Comparison of ENCODE assay signal across 16 cellular contexts in genomic region chr11:34275486-34275885, GRCh38.
DNase-seq lines count a peak whose midpoint lies in the region; ATAC-seq and TF ChIP-seq lines count a peak whose summit lies in the region.
"Had no signal": no experiment of that assay in that cellular context is flagged by ENCODE, and none has a peak within 500 bp of the region (broad histone marks: within the 10 kb centered on the region; RNA-seq: fewer than 3 reads in every experiment).

No MANE protein-coding gene starts in this region.

- TF ChIP-seq RAD21 in SK-N-SH (IDR thresholded peaks at IDR 0.05; ENCODE audit: low read length): no peak

- in situ Hi-C loops in ACHN (cut with HindIII; ENCODE audit: low pct_ligation_motif_present, low pct_unique_long_range_greater_than_20kb, low sequenced_read_pairs): no loop called here

- peaks cover 21 to 42% of the 10 kb centered on the region in 2 experiments for H3K4me1 ChIP-seq in SK-N-SH (ENCODE audit: control insufficient read depth in 1 of 2, insufficient read depth in 2 of 2, low read depth in 1 of 2, low read length in 1 of 2)
- peaks cover 14% of the 10 kb centered on the region for H3K4me1 ChIP-seq in osteoblast (ENCODE audit: insufficient read depth, low read length)

- peak overlapping the region; percentile 40 for H3K4me2 ChIP-seq in SK-N-SH
- H3K4me2 ChIP-seq in osteoblast (ENCODE audit: insufficient read depth, low read length): no peak overlapping the region
- H3K4me2 ChIP-seq: KMS-11 had no signal

- H3K36me3 ChIP-seq in SK-N-SH (replicated peaks in 1 of 2; ENCODE audit: control insufficient read depth in 1 of 2, insufficient read depth in 2 of 2, low read length in 1 of 2) (no peaks in the 10 kb centered on the region), osteoblast (ENCODE audit: insufficient read depth, low read length) (no peaks in the 10 kb centered on the region)
- H3K36me3 ChIP-seq: right lobe of liver had no signal

- H3K9me2 ChIP-seq in SK-N-SH: no peaks in the 10 kb centered on the region

- H3K27ac ChIP-seq in SK-N-SH (ENCODE audit: low read depth in 2 of 2, low read length in 1 of 2): peak overlapping the region; percentile 74
- H3K27ac ChIP-seq in coronary artery: peak overlapping the region; percentile 71 to 79
- H3K27ac ChIP-seq in osteoblast (ENCODE audit: low read depth, low read length): peak overlapping the region; percentile 85
- H3K27ac ChIP-seq: KMS-11 had no signal

- no peak overlapping the region for H3K9ac ChIP-seq in SK-N-SH
- H3K9ac ChIP-seq: KMS-11 had no signal

- H2AFZ ChIP-seq in SK-N-SH (ENCODE audit: low read depth) (no peak overlapping the region), osteoblast (ENCODE audit: low read length) (peak overlapping the region; percentile 96)

- H3K79me2 ChIP-seq in SK-N-SH (ENCODE audit: insufficient read depth) (no peaks in the 10 kb centered on the region), osteoblast (ENCODE audit: insufficient read depth, low read length) (no peaks in the 10 kb centered on the region)

- no peak overlapping the region for H3K4me3 Mint-ChIP-seq in type B pancreatic cell
- H3K4me3 Mint-ChIP-seq: dendritic cell treated with granulocyte-macrophage colony-stimulating factor and Interleukin-4, amounts not matched to agents 40 ng/mL and 50 ng/mL, for 4 days; nephron progenitor cell; stimulated activated effector memory CD8-positive, alpha-beta T cell treated with anti-CD3 and anti-CD28 coated beads, Interleukin-12 subunit alpha, Interleukin-12 subunit beta, amount 100 ng/mL, for 72 hours had no signal

- H3K36me3 Mint-ChIP-seq in type B pancreatic cell: no peaks in the 10 kb centered on the region
- H3K36me3 Mint-ChIP-seq: stimulated activated effector memory CD8-positive, alpha-beta T cell treated with anti-CD3 and anti-CD28 coated beads, Interleukin-12 subunit alpha, Interleukin-12 subunit beta, amount 100 ng/mL, for 72 hours had no signal

- DNase-seq in SK-N-SH (no peak), coronary artery (ENCODE audit: low spot score) (no peak), osteoblast (ENCODE audit: insufficient read length, low spot score, missing footprints) (no peak), type B pancreatic cell (ENCODE audit: extremely low spot score, unreplicated experiment) (no peak), ACHN (no peak), HK-2 (ENCODE audit: unreplicated experiment) (no peak), left lobe of liver (ENCODE audit: low spot score) (no peak)
- DNase-seq: activated gamma-delta T cell, GF-D8, NCI-H1105 treated with DMSO at 0.1 percent for 48 hours, nephron progenitor cell had no signal

- POLR2A ChIA-PET in SK-N-SH (lab: Yijun Ruan, JAX): no interaction called here

- TF ChIP-seq EP300 in SK-N-SH (IDR thresholded peaks at IDR 0.05; ENCODE audit: borderline replicate concordance in 1 of 2, low read depth in 1 of 2, low read length in 1 of 2): no peak

- H3K4me1 Mint-ChIP-seq in type B pancreatic cell (ENCODE audit: unreplicated experiment): peaks cover 42% of the 10 kb centered on the region

- peaks cover 5% of the 10 kb centered on the region for H3F3A ChIP-seq in SK-N-SH (replicated peaks; ENCODE audit: insufficient read depth)

- no peak for TF ChIP-seq CTCF in SK-N-SH (IDR thresholded peaks at IDR 0.05)
- no peak for TF ChIP-seq CTCF in coronary artery (IDR thresholded peaks at IDR 0.05)
- no peak for TF ChIP-seq CTCF in osteoblast (IDR thresholded peaks at IDR 0.05; ENCODE audit: extremely low read depth, low read depth, low read length)
- TF ChIP-seq CTCF in type B pancreatic cell (conservative IDR thresholded peaks at IDR 0.05): no peak

- ATAC-seq in SK-N-SH treated with all-trans-retinoic acid at 6 μM for 48 hours (no peak), left lobe of liver (no peak)
- ATAC-seq: stimulated activated effector memory CD8-positive, alpha-beta T cell treated with anti-CD3 and anti-CD28 coated beads, Interleukin-12 subunit alpha, Interleukin-12 subunit beta, amount 100 ng/mL, for 72 hours had no signal

- no peaks in the 10 kb centered on the region for H4K20me1 ChIP-seq in SK-N-SH (ENCODE audit: insufficient read depth)
- peaks cover 2% of the 10 kb centered on the region for H4K20me1 ChIP-seq in osteoblast (ENCODE audit: insufficient read depth, low read length)

- H3K9me3 ChIP-seq in SK-N-SH: no peaks in the 10 kb centered on the region
- no peaks in the 10 kb centered on the region for H3K9me3 ChIP-seq in osteoblast (ENCODE audit: low read depth, low read length)
- H3K9me3 ChIP-seq: right lobe of liver had no signal

- H3K4me3 ChIP-seq in SK-N-SH (ENCODE audit: low read depth in 2 of 2, low read length in 1 of 2) (no peak overlapping the region), coronary artery (no peak overlapping the region), osteoblast (ENCODE audit: insufficient read depth, low read length) (no peak overlapping the region)
- H3K4me3 ChIP-seq: right lobe of liver had no signal

- no peaks in the 10 kb centered on the region for H3K27me3 Mint-ChIP-seq in type B pancreatic cell
- H3K27me3 Mint-ChIP-seq: dendritic cell treated with granulocyte-macrophage colony-stimulating factor and Interleukin-4, amounts not matched to agents 40 ng/mL and 50 ng/mL, for 4 days had no signal

- CTCF ChIA-PET in SK-N-SH (lab: Yijun Ruan, JAX): interaction anchor here (1.7 to 2.5 kb wide), 3 partner anchors 82 to 101 kb away, joined by 4 to 9 read pairs (median 8); partner anchors contain the start of gene ABTB2

- H3K27ac Mint-ChIP-seq in type B pancreatic cell: peak overlapping the region; percentile 94
- H3K27ac Mint-ChIP-seq: dendritic cell treated with granulocyte-macrophage colony-stimulating factor and Interleukin-4, amounts not matched to agents 40 ng/mL and 50 ng/mL, for 4 days; nephron progenitor cell; stimulated activated effector memory CD8-positive, alpha-beta T cell treated with anti-CD3 and anti-CD28 coated beads, Interleukin-12 subunit alpha, Interleukin-12 subunit beta, amount 100 ng/mL, for 72 hours had no signal

- WGBS in SK-N-SH (ENCODE audit: low lambda C conversion rate): 97% methylated on average over 4 of the region's 4 CpGs

- H3K27me3 ChIP-seq in SK-N-SH (ENCODE audit: insufficient read depth): no peaks in the 10 kb centered on the region
- no peaks in the 10 kb centered on the region for H3K27me3 ChIP-seq in osteoblast (ENCODE audit: insufficient read depth, low read length)
- H3K27me3 ChIP-seq: right lobe of liver had no signal

- H3K9me3 Mint-ChIP-seq in type B pancreatic cell: no peaks in the 10 kb centered on the region
- H3K9me3 Mint-ChIP-seq: dendritic cell treated with granulocyte-macrophage colony-stimulating factor and Interleukin-4, amounts not matched to agents 40 ng/mL and 50 ng/mL, for 4 days; nephron progenitor cell; stimulated activated effector memory CD8-positive, alpha-beta T cell treated with anti-CD3 and anti-CD28 coated beads, Interleukin-12 subunit alpha, Interleukin-12 subunit beta, amount 100 ng/mL, for 72 hours had no signal

TF ChIP-seq in SK-N-SH, 30 proteins besides CTCF, POLR2A, EP300 and RAD21:
- TF ChIP-seq MEF2A (IDR thresholded peaks at IDR 0.05; ENCODE audit: borderline replicate concordance, low read depth) (no peak), GABPA (IDR thresholded peaks at IDR 0.05; ENCODE audit: low read depth) (no peak), NFIC (IDR thresholded peaks at IDR 0.05; ENCODE audit: borderline replicate concordance) (no peak), FOXM1 (IDR thresholded peaks at IDR 0.05; ENCODE audit: low read depth) (no peak), NRF1 (IDR thresholded peaks at IDR 0.05; ENCODE audit: low read depth, low read length) (no peak), FOXJ3 (CRISPR knock-in tag; IDR thresholded peaks at IDR 0.05) (no peak), EZH2phosphoT487 (IDR thresholded peaks at IDR 0.05; ENCODE audit: borderline replicate concordance, low read depth) (no peak), TCF12 (IDR thresholded peaks at IDR 0.05) (no peak)
TF ChIP-seq in SK-N-SH: peak in this region for 0.

TF ChIP-seq in SK-N-SH treated with all-trans-retinoic acid at 6 μM for 48 hours, 23 proteins besides CTCF, POLR2A, EP300 and RAD21:
- TF ChIP-seq ARNTL (CRISPR knock-in tag; IDR thresholded peaks at IDR 0.05; ENCODE audit: borderline replicate concordance, low read depth) (no peak), SNAI2 (CRISPR knock-in tag; IDR thresholded peaks at IDR 0.05) (no peak), PPARA (CRISPR knock-in tag; IDR thresholded peaks at IDR 0.05; ENCODE audit: borderline replicate concordance) (no peak), CSDC2 (CRISPR knock-in tag; IDR thresholded peaks at IDR 0.05) (no peak), OSR1 (CRISPR knock-in tag; IDR thresholded peaks at IDR 0.05) (no peak), ZFP3 (CRISPR knock-in tag; IDR thresholded peaks at IDR 0.05) (no peak), ESRRG (CRISPR knock-in tag; IDR thresholded peaks at IDR 0.05) (no peak), CREB5 (CRISPR knock-in tag; IDR thresholded peaks at IDR 0.05; ENCODE audit: low read depth) (no peak)
